14 cellular contexts compared by ENCODE assay signal in the genomic region with DNA sequence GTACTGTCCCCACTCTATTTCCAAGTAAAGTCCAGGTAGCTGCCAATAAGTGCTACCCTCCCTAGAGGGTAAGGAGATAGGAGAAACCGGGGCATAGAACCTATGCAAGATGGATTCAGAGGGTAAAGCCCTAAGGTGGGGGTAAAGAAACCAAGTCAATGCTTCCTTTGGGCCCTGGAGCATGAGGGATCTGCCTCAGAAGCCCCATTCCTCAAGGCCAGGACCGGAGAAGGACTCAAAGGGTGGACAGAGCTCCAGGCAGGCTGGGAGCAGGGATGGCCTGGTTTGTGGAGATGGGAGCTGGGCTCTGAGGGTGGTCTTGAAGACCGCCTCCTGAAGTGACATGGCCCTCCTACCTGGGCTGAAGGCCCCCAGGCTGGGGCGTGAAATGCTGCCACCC. TPM values are rescaled to one million over a fixed set of nuclear protein-coding genes. Genes with fewer than 3 reads are reported as not detected.
DNase-seq lines count a peak whose midpoint lies in the region; ATAC-seq, FAIRE-seq and TF ChIP-seq lines count a peak whose summit lies in the region.
"Had no signal": no experiment of that assay in that cellular context is flagged by ENCODE, and none has a peak within 500 bp of the region (broad histone marks: within the 10 kb centered on the region; RNA-seq: fewer than 3 reads in every experiment).

No MANE protein-coding gene starts in this region.

- ATAC-seq in heart right ventricle (no peak), left ventricle myocardium superior (no peak), HG03045 (IDR thresholded peaks at IDR 0.05; ENCODE audit: unreplicated experiment) (no peak)
- ATAC-seq: activated CD4-positive, alpha-beta T cell treated with anti-CD3 and anti-CD28 coated beads for 36 hours had no signal

- no peak for TF ChIP-seq EP300 in H1 (IDR thresholded peaks at IDR 0.05; ENCODE audit: borderline replicate concordance in 1 of 2, low read depth in 2 of 2, low read length in 2 of 2)

- H3K4me3 ChIP-seq in heart right ventricle (peak overlapping the region in 9 of 10 donors; percentile 22 to 89 (median 74)), H1 (ENCODE audit: extremely low read depth in 1 of 4, insufficient read depth in 2 of 4, low read depth in 3 of 4, low read length in 4 of 4) (no peak overlapping the region), vagina (peak overlapping the region; percentile 61 to 74)

- peak overlapping the region; percentile 85 for H2BK120ac ChIP-seq in H1 (replicated peaks; ENCODE audit: low read depth, low read length)

- H2BK20ac ChIP-seq in H1 (ENCODE audit: low read length), result 0 out of 2 replicates have a peak overlapping the region, but pooled peaks have one; percentile 66

- peak overlapping the region; percentile 5; the same call in 1 of the 2 replicates for H4K8ac ChIP-seq in H1 (ENCODE audit: extremely low read depth, insufficient read depth, low read length)

- no peaks in the 10 kb centered on the region for H3K9me3 Mint-ChIP-seq in nephron

- peaks cover 11% of the 10 kb centered on the region for H3K79me1 ChIP-seq in H1 (ENCODE audit: low read depth, low read length)

- H3K9me3 ChIP-seq in heart right ventricle, result no peaks in the 10 kb centered on the region
- H3K9me3 ChIP-seq in H1 (ENCODE audit: insufficient read depth in 2 of 2, low read depth in 1 of 2, low read length in 1 of 2), result no peaks in the 10 kb centered on the region
- no peaks in the 10 kb centered on the region for H3K9me3 ChIP-seq in vagina
- H3K9me3 ChIP-seq: thoracic aorta had no signal

- H3K27me3 Mint-ChIP-seq in nephron (ENCODE audit: low read depth), result no peaks in the 10 kb centered on the region

- no peak overlapping the region for H3K23ac ChIP-seq in H1 (ENCODE audit: insufficient read length)

- H3K36me3 Mint-ChIP-seq in nephron (ENCODE audit: low read depth), result peaks cover 18% of the 10 kb centered on the region

- POLR2A ChIA-PET in H1 (lab: Charles Lee; ENCODE audit: partially characterized antibody), result interaction anchor here (1.0 to 8.4 kb wide), 4 partner anchors 13 to 69 kb away, joined by 4 to 104 read pairs (median 5); no protein-coding TSS in a partner anchor

- no peak overlapping the region for H3K14ac ChIP-seq in H1 (ENCODE audit: insufficient read length)

- H3K27me3 ChIP-seq in heart right ventricle (peaks cover 0 to 33% (median 0%) of the 10 kb centered on the region in 7 donors), H1 (replicated peaks in 1 of 4; ENCODE audit: control insufficient read depth in 3 of 4, extremely low read depth in 1 of 4, insufficient read depth in 3 of 4, low read length in 3 of 4) (peaks cover 0 to 4% (median 4%) of the 10 kb centered on the region in 4 experiments; a peak in 3 of 7 replicates), vagina (no peaks in the 10 kb centered on the region)

- no peak for FAIRE-seq in H1 (lab: Jason Lieb, UNC)

- H2AFZ ChIP-seq in H1 (ENCODE audit: low read length), result no peak overlapping the region

- H3K4me1 ChIP-seq in heart right ventricle, result peaks cover 40 to 84% (median 72%) of the 10 kb centered on the region in 9 donors
- H3K4me1 ChIP-seq in H1 (replicated peaks in 1 of 4; ENCODE audit: control insufficient read depth in 3 of 4, insufficient read depth in 4 of 4, low read length in 3 of 4), result peaks cover 11 to 49% (median 35%) of the 10 kb centered on the region in 4 experiments
- peaks cover 66% of the 10 kb centered on the region for H3K4me1 ChIP-seq in vagina

- 0 out of 4 replicates have a peak overlapping the region, but pooled peaks of 1 of the 2 experiments have one; percentile 64 for H3K4me2 ChIP-seq in H1 (ENCODE audit: insufficient read depth in 1 of 2, low read depth in 2 of 2, low read length in 2 of 2)

- no peak for TF ChIP-seq RAD21 in H1 (IDR thresholded peaks at IDR 0.05 in 1 of 2, conservative IDR thresholded peaks at IDR 0.05 in 1 of 2; ENCODE audit: low read depth in 2 of 2, low read length in 2 of 2)

- no peak overlapping the region for H3K9ac ChIP-seq in H1 (replicated peaks in 1 of 4; ENCODE audit: extremely low read depth in 1 of 4, low read depth in 3 of 4, low read length in 3 of 4)

- peak overlapping the region; percentile 94 for H2BK5ac ChIP-seq in H1 (ENCODE audit: low read depth, low read length)

- no peak overlapping the region for H3K56ac ChIP-seq in H1 (replicated peaks; ENCODE audit: insufficient read length, low read depth, low read length)

- TF ChIP-seq CTCF in heart right ventricle (IDR thresholded peaks at IDR 0.05), result no peak
- no peak for TF ChIP-seq CTCF in H1 (IDR thresholded peaks at IDR 0.05; ENCODE audit: control extremely low read depth in 1 of 3, insufficient read depth in 1 of 3, low read depth in 1 of 3, low read length in 3 of 3)
- no peak for TF ChIP-seq CTCF in nephron (IDR thresholded peaks at IDR 0.05; ENCODE audit: unreplicated experiment in 3 of 3)
- no peak for TF ChIP-seq CTCF in vagina (IDR thresholded peaks at IDR 0.05)

- intact Hi-C loops in heart right ventricle (cut with DNase I), result loop anchor here in 1 of 10 donors (5.0 kb wide), 1 partner anchor 35 kb away; no protein-coding TSS in a partner anchor
- intact Hi-C loops in left ventricle myocardium superior (cut with micrococcal nuclease), result no loop called here
- intact Hi-C loops in vagina (cut with DNase I), result no loop called here

- CTCF ChIA-PET in H1 (lab: Charles Lee; ENCODE audit: partially characterized antibody), result interaction anchor here (0.6 to 14.5 kb wide), 5 partner anchors 11 to 78 kb away, joined by 3 to 202 read pairs (median 28); no protein-coding TSS in a partner anchor

- H3K18ac ChIP-seq in H1 (ENCODE audit: extremely low read depth, low read length), result peak overlapping the region; percentile 95

- H3K4ac ChIP-seq in H1 (replicated peaks; ENCODE audit: insufficient read length, low read depth, low read length), result peak overlapping the region; percentile 98

- H4K5ac ChIP-seq in H1 (ENCODE audit: insufficient read length, low read depth, low read length), result peak overlapping the region; percentile 25

- peak overlapping the region; percentile 91; the same call in 1 of the 2 replicates for H2AK5ac ChIP-seq in H1 (ENCODE audit: low read depth, low read length)

- peak overlapping the region; percentile 95 to 97 (median 96) for H3K27ac Mint-ChIP-seq in nephron
- H3K27ac Mint-ChIP-seq: activated CD4-positive, alpha-beta T cell treated with anti-CD3 and anti-CD28 coated beads for 36 hours had no signal

- peaks cover 13% of the 10 kb centered on the region for H3K23me2 ChIP-seq in H1 (ENCODE audit: low read depth, low read length)

- peaks cover 10 to 20% of the 10 kb centered on the region in 2 experiments for H4K20me1 ChIP-seq in H1 (replicated peaks in 1 of 2; ENCODE audit: control insufficient read depth in 1 of 2, insufficient read depth in 2 of 2, low read length in 2 of 2)

- WGBS in heart right ventricle, 2 donors, result 75 to 85% methylated on average over 4 of the region's 4 CpGs
- 95% methylated on average over 4 of the region's 4 CpGs; no CpG with 5 or more reads in 1 of the 2 experiments for WGBS in H1 (ENCODE audit: extremely low coverage in 1 of 2, insufficient coverage in 1 of 2, insufficient read length in 1 of 2, insufficient replicate concordance in 2 of 2, low coverage in 1 of 2, low lambda C conversion rate in 2 of 2, missing lambda C conversion rate in 1 of 2), 2 experiments

- peak overlapping the region; percentile 77; the same call in 1 of the 2 replicates for H2BK12ac ChIP-seq in H1 (ENCODE audit: low read depth, low read length)

- H3K27ac ChIP-seq in heart right ventricle (peak overlapping the region; percentile 69 to 97 (median 94)), H1 (ENCODE audit: low read depth, low read length) (peak overlapping the region; percentile 65; the same call in 1 of the 2 replicates), vagina (peak overlapping the region; percentile 93)

- H3K79me2 ChIP-seq in H1 (ENCODE audit: control insufficient read depth in 1 of 2, insufficient read depth in 2 of 2, low read length in 2 of 2), result peaks cover 9 to 76% of the 10 kb centered on the region in 2 experiments; a peak in 3 of 4 replicates

- H4K91ac ChIP-seq in H1 (replicated peaks; ENCODE audit: insufficient read length, low read length), result peak overlapping the region; percentile 94

- TF ChIP-seq POLR2A in H1 (IDR thresholded peaks at IDR 0.05; ENCODE audit: control extremely low read depth in 1 of 2, low read depth in 2 of 2, low read length in 2 of 2) (0 out of 3 replicates have a peak, but pooled peaks of 1 of the 2 experiments have one; percentile 2), vagina (IDR thresholded peaks at IDR 0.05) (no peak)

- H3K4me1 Mint-ChIP-seq in nephron, result peaks cover 29% of the 10 kb centered on the region

- H2BK15ac ChIP-seq in H1 (ENCODE audit: low read length), result no peak overlapping the region

- peaks cover 0 to 39% (median 21%) of the 10 kb centered on the region in 9 donors for H3K36me3 ChIP-seq in heart right ventricle
- H3K36me3 ChIP-seq in H1 (ENCODE audit: control insufficient read depth in 2 of 4, insufficient read depth in 4 of 4, low read length in 3 of 4), result peaks cover 4 to 23% (median 17%) of the 10 kb centered on the region in 4 experiments; a peak in 7 of 8 replicates
- peaks cover 0 to 12% of the 10 kb centered on the region in 2 donors for H3K36me3 ChIP-seq in vagina

- peak overlapping the region; percentile 52 to 60 (median 53) for H3K4me3 Mint-ChIP-seq in nephron
- H3K4me3 Mint-ChIP-seq: activated CD4-positive, alpha-beta T cell treated with anti-CD3 and anti-CD28 coated beads for 36 hours had no signal

- DNase-seq in heart right ventricle, result no peak
- DNase-seq in left ventricle myocardium superior, result no peak
- DNase-seq in H1 (ENCODE audit: low read depth in 1 of 2, low spot score in 2 of 2), result no peak
- no peak for DNase-seq in vagina (ENCODE audit: extremely low spot score in 2 of 2)
- DNase-seq in NAMALWA (ENCODE audit: low spot score), result no peak
- DNase-seq in activated CD4-positive, CD25-positive, alpha-beta regulatory T cell (lab: John Stamatoyannopoulos, UW), result no peak
- DNase-seq: activated CD4-positive, alpha-beta T cell treated with anti-CD3 and anti-CD28 coated beads for 36 hours; activated effector memory CD4-positive, alpha-beta T cell treated with Interleukin-2 at 50 U/mL for 16 hours; KG1; SHP77; stimulated activated CD4-positive, alpha-beta T cell treated with anti-CD3 and anti-CD28 coated beads, Interleukin-4, amount 100 ng/mL, for 24 hours had no signal

RNA-seq across cellular contexts. Expression of a gene that starts 3.9 kb away (rescaled TPM):
- 10 to 100 TPM in 9 of 10 donors, 1 to 10 TPM in 1; 8.3 to 25.1 (median 11.9) TPM for total RNA-seq in heart right ventricle
- 1 to 10 TPM; 7.8 to 9.3 TPM for polyA plus RNA-seq in heart right ventricle
- 7.6 TPM for total RNA-seq in left ventricle myocardium superior
- total RNA-seq in H1 (2021; fragmentation: NEBNext Ultra II Directional; extraction: Animal tissue kit (Norgen Biotek cat#: 25700)), result 28.4 and 33.6 TPM in 2 replicates
- polyA plus RNA-seq in H1 (2011; rRNA removed), result 26.8 and 42.2 TPM in 2 replicates
- polyA plus RNA-seq in H1 (2011; cell fraction: cytosol; rRNA removed), result 24.2 TPM
- 69.5 TPM for polyA plus RNA-seq in H1 (2011; cell fraction: nucleus; rRNA removed)
- 23.3 to 29.4 TPM (median 24.9 TPM) in 4 replicates for polyA plus RNA-seq in H1 (2012, experiment 1 of 2)
- 28.9 TPM for polyA plus RNA-seq in H1 (2012, experiment 2 of 2)
- polyA plus RNA-seq in H1 (2013, experiment 1 of 2), result 33.8 TPM
- 33.1 TPM for polyA plus RNA-seq in H1 (2013, experiment 2 of 2)
- polyA minus RNA-seq in H1 (2011; rRNA and poly(A)+ RNA removed), result 44.2 and 53.8 TPM in 2 replicates
- polyA minus RNA-seq in H1 (2011; cell fraction: cytosol; rRNA and poly(A)+ RNA removed), result 30.1 TPM
- 34.1 TPM for polyA minus RNA-seq in H1 (2011; cell fraction: nucleus; rRNA and poly(A)+ RNA removed)
- total RNA-seq in vagina, result 264 TPM

Comparison
In these comparisons a context has a peak if more than half of its experiments do, and no peak if none do; other contexts are left out.
1. H3K4me3 ChIP-seq: peak in heart right ventricle (9 of 10) and vagina (2 of 2); none in H1 (0 of 4).
2. Peak in every context shown above with its lines, with median percentiles within 50 percentile points of each other: H3K27ac ChIP-seq.